ENCODE assay signal across 1 cellular context in genomic region chr2:29920130-29920577, GRCh38.
TF ChIP-seq lines count a peak whose summit lies in the region.

No MANE protein-coding gene starts in this region.

TF ChIP-seq in K562, 482 proteins besides CTCF, POLR2A, EP300 and RAD21 (continued from another document):
- TF ChIP-seq ASH1L (IDR thresholded peaks at IDR 0.05; ENCODE audit: borderline replicate concordance, low read depth, partially characterized antibody) (no peak), ZBTB7A (IDR thresholded peaks at IDR 0.05; ENCODE audit: borderline replicate concordance, control insufficient read depth, low read depth, low read length) (peak; percentile 89; the same call in 1 of the 2 replicates), MIER1 (IDR thresholded peaks at IDR 0.05; ENCODE audit: low read depth) (peak; percentile 90), EHMT2 (IDR thresholded peaks at IDR 0.05) (peak; percentile 95), NFATC3 (IDR thresholded peaks at IDR 0.05) (no peak), REST (CRISPR knock-in tag; IDR thresholded peaks at IDR 0.05; ENCODE audit: low read depth) (peak; percentile 96), PTTG1 (tag; IDR thresholded peaks at IDR 0.05; ENCODE audit: low read depth) (no peak), NR2F6 (CRISPR knock-in tag; IDR thresholded peaks at IDR 0.05) (no peak), POLR2AphosphoS5 (IDR thresholded peaks at IDR 0.05; ENCODE audit: control insufficient read depth, insufficient read depth, low read depth, low read length) (no peak), EZH2 (IDR thresholded peaks at IDR 0.05; ENCODE audit: borderline replicate concordance, low read depth, low read length) (no peak), ILF3 (IDR thresholded peaks at IDR 0.05; ENCODE audit: borderline replicate concordance) (no peak), GATAD2A (IDR thresholded peaks at IDR 0.05) (no peak), ZNF395 (CRISPR knock-in tag; IDR thresholded peaks at IDR 0.05) (no peak), SIN3B (IDR thresholded peaks at IDR 0.05; ENCODE audit: low read depth) (no peak), ATF4 (CRISPR knock-in tag; IDR thresholded peaks at IDR 0.05) (no peak), GABPA (tag; conservative IDR thresholded peaks at IDR 0.05; ENCODE audit: low read depth) (no peak), POLR2B (IDR thresholded peaks at IDR 0.05; ENCODE audit: low read depth, partially characterized antibody) (no peak), USF2 (CRISPR knock-in tag; IDR thresholded peaks at IDR 0.05) (0 out of 2 replicates have a peak, but pooled peaks have one; percentile 2), NRF1 (conservative IDR thresholded peaks at IDR 0.05 in 1 of 2, IDR thresholded peaks at IDR 0.05 in 1 of 2) (peak; percentile 44 to 58; a peak in 3 of 4 replicates), ZNF217 (CRISPR knock-in tag; IDR thresholded peaks at IDR 0.05) (no peak), PRMT5 (CRISPR knock-in tag; IDR thresholded peaks at IDR 0.05) (0 out of 2 replicates have a peak, but pooled peaks have one; percentile 63), ZFX (CRISPR knock-in tag; IDR thresholded peaks at IDR 0.05) (0 out of 2 replicates have a peak, but pooled peaks have one; percentile 11)
- TF ChIP-seq, protein P1, sequence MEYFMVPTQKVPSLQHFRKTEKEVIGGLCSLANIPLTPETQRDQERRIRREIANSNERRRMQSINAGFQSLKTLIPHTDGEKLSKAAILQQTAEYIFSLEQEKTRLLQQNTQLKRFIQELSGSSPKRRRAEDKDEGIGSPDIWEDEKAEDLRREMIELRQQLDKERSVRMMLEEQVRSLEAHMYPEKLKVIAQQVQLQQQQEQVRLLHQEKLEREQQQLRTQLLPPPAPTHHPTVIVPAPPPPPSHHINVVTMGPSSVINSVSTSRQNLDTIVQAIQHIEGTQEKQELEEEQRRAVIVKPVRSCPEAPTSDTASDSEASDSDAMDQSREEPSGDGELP (CRISPR knock-in tag; IDR thresholded peaks at IDR 0.05; ENCODE audit: borderline replicate concordance), result peak; percentile 37; the same call in 1 of the 2 replicates
- TF ChIP-seq, protein P2, sequence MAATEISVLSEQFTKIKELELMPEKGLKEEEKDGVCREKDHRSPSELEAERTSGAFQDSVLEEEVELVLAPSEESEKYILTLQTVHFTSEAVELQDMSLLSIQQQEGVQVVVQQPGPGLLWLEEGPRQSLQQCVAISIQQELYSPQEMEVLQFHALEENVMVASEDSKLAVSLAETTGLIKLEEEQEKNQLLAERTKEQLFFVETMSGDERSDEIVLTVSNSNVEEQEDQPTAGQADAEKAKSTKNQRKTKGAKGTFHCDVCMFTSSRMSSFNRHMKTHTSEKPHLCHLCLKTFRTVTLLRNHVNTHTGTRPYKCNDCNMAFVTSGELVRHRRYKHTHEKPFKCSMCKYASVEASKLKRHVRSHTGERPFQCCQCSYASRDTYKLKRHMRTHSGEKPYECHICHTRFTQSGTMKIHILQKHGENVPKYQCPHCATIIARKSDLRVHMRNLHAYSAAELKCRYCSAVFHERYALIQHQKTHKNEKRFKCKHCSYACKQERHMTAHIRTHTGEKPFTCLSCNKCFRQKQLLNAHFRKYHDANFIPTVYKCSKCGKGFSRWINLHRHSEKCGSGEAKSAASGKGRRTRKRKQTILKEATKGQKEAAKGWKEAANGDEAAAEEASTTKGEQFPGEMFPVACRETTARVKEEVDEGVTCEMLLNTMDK (IDR thresholded peaks at IDR 0.05; ENCODE audit: borderline replicate concordance, insufficient read depth, low read depth, low read length, poor library complexity, severe bottlenecking), result no peak
- TF ChIP-seq, protein P3, sequence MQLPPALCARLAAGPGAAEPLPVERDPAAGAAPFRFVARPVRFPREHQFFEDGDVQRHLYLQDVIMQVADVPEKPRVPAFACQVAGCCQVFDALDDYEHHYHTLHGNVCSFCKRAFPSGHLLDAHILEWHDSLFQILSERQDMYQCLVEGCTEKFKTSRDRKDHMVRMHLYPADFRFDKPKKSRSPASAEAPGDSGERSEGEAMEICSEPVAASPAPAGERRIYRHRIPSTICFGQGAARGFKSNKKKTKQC (CRISPR knock-in tag; IDR thresholded peaks at IDR 0.05), result peak; percentile 81
- TF ChIP-seq, protein P4, sequence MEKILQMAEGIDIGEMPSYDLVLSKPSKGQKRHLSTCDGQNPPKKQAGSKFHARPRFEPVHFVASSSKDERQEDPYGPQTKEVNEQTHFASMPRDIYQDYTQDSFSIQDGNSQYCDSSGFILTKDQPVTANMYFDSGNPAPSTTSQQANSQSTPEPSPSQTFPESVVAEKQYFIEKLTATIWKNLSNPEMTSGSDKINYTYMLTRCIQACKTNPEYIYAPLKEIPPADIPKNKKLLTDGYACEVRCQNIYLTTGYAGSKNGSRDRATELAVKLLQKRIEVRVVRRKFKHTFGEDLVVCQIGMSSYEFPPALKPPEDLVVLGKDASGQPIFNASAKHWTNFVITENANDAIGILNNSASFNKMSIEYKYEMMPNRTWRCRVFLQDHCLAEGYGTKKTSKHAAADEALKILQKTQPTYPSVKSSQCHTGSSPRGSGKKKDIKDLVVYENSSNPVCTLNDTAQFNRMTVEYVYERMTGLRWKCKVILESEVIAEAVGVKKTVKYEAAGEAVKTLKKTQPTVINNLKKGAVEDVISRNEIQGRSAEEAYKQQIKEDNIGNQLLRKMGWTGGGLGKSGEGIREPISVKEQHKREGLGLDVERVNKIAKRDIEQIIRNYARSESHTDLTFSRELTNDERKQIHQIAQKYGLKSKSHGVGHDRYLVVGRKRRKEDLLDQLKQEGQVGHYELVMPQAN (IDR thresholded peaks at IDR 0.05; ENCODE audit: borderline replicate concordance), result no peak
TF ChIP-seq in K562: peak in this region for 12.
